Comparison of ENCODE assay signal across 15 cellular contexts in genomic region chr17:17223736-17224135, GRCh38. TPM values are rescaled to one million over a fixed set of nuclear protein-coding genes. Genes with fewer than 3 reads are reported as not detected.
DNase-seq lines count a peak whose midpoint lies in the region; TF ChIP-seq lines count a peak whose summit lies in the region.
"Had no signal": no experiment of that assay in that cellular context is flagged by ENCODE, and none has a peak within 500 bp of the region (broad histone marks: within the 10 kb centered on the region; RNA-seq: fewer than 3 reads in every experiment).

No MANE protein-coding gene starts in this region.

- H3F3A ChIP-seq in neural progenitor cell (ENCODE audit: low read depth), result no peaks in the 10 kb centered on the region

- no peak overlapping the region for H3K27ac Mint-ChIP-seq in neural progenitor cell
- H3K27ac Mint-ChIP-seq: CD8-positive, alpha-beta T cell had no signal

- TF ChIP-seq CTCF in WERI-Rb-1 (IDR thresholded peaks at IDR 0.05; ENCODE audit: low read depth, low read length) (no peak), neural progenitor cell (IDR thresholded peaks at IDR 0.05) (no peak)

- DNase-seq in WERI-Rb-1 (no peak), neural progenitor cell (ENCODE audit: low spot score) (no peak), retina (peak; percentile 19), middle frontal gyrus (ENCODE audit: extremely low spot score, low spot score) (no peak), NCI-H1694 treated with DMSO at 0.1 percent for 48 hours (lab: John Stamatoyannopoulos, UW) (no peak)
- DNase-seq in stimulated activated CD4-positive, alpha-beta T cell treated with anti-CD3 and anti-CD28 coated beads, Interleukin-4, amount 100 ng/mL, for 4 hours, result no peak
- DNase-seq: Caco-2; CD4-positive, CD25-positive, alpha-beta regulatory T cell; CD8-positive, alpha-beta T cell; DMS153; DND-41; GM23248; HCEC 1CT had no signal

- H3K4me1 Mint-ChIP-seq in neural progenitor cell, result no peaks in the 10 kb centered on the region
- H3K4me1 Mint-ChIP-seq: CD4-positive, CD25-positive, alpha-beta regulatory T cell had no signal

- H3K9me3 ChIP-seq in BLaER1 (no peaks in the 10 kb centered on the region), WERI-Rb-1 (ENCODE audit: severe bottlenecking) (no peaks in the 10 kb centered on the region), neural progenitor cell (ENCODE audit: low read depth) (no peaks in the 10 kb centered on the region)
- H3K9me3 ChIP-seq: Caco-2 had no signal

- H3K27me3 ChIP-seq in BLaER1 (no peaks in the 10 kb centered on the region), WERI-Rb-1 (ENCODE audit: insufficient read depth, low read depth, severe bottlenecking) (no peaks in the 10 kb centered on the region), neural progenitor cell (no peaks in the 10 kb centered on the region)

- H3K36me3 Mint-ChIP-seq in neural progenitor cell, result peaks cover 22% of the 10 kb centered on the region

- peaks cover 45% of the 10 kb centered on the region for H3K4me1 ChIP-seq in BLaER1
- peaks cover 10% of the 10 kb centered on the region for H3K4me1 ChIP-seq in neural progenitor cell
- H3K4me1 ChIP-seq: Caco-2 had no signal

- H4K20me1 ChIP-seq in BLaER1 (0 out of 2 replicates have a peak, but pooled peaks cover 14% of the 10 kb centered on the region), neural progenitor cell (ENCODE audit: low read depth) (peaks cover 10% of the 10 kb centered on the region)

- H3K9ac ChIP-seq in BLaER1 (peak overlapping the region; percentile 29; the same call in 1 of the 2 replicates), neural progenitor cell (no peak overlapping the region)
- H3K9ac ChIP-seq: GM23248 had no signal

- H3K9me3 Mint-ChIP-seq in neural progenitor cell, result no peaks in the 10 kb centered on the region
- H3K9me3 Mint-ChIP-seq: CD4-positive, CD25-positive, alpha-beta regulatory T cell; CD8-positive, alpha-beta T cell had no signal

- H3K79me2 ChIP-seq in neural progenitor cell (ENCODE audit: low read depth), result no peaks in the 10 kb centered on the region

- H3K4me3 Mint-ChIP-seq in neural progenitor cell, result no peak overlapping the region
- H3K4me3 Mint-ChIP-seq: CD4-positive, CD25-positive, alpha-beta regulatory T cell; CD8-positive, alpha-beta T cell had no signal

- H3K36me3 ChIP-seq in BLaER1 (peaks cover 97% of the 10 kb centered on the region), WERI-Rb-1 (peaks cover 84% of the 10 kb centered on the region), neural progenitor cell (no peaks in the 10 kb centered on the region)

- no peak overlapping the region for H3K4me3 ChIP-seq in BLaER1
- H3K4me3 ChIP-seq in WERI-Rb-1 (ENCODE audit: low read depth, low read length), result no peak overlapping the region
- no peak overlapping the region for H3K4me3 ChIP-seq in neural progenitor cell
- H3K4me3 ChIP-seq: GM23248 had no signal

- H3K4me2 ChIP-seq in BLaER1 (peak overlapping the region; percentile 61), neural progenitor cell (no peak overlapping the region)

- no peak overlapping the region for H2AFZ ChIP-seq in neural progenitor cell (replicated peaks)
- H2AFZ ChIP-seq: GM23248 had no signal

- peaks cover 4% of the 10 kb centered on the region for H3K27me3 Mint-ChIP-seq in neural progenitor cell (ENCODE audit: insufficient read depth, low read depth)
- H3K27me3 Mint-ChIP-seq: CD4-positive, CD25-positive, alpha-beta regulatory T cell had no signal

- peak overlapping the region; percentile 67 for H3K27ac ChIP-seq in BLaER1
- H3K27ac ChIP-seq in WERI-Rb-1, result peak overlapping the region; percentile 89
- peak overlapping the region; percentile 20 for H3K27ac ChIP-seq in neural progenitor cell
- H3K27ac ChIP-seq: C4-2B, GM23248 had no signal

RNA-seq across cellular contexts. Expression of gene FLCN, which starts 13.2 kb away (rescaled TPM):
- total RNA-seq in neural progenitor cell (ENCODE audit: low replicate concordance), result 16.3 and 30.1 TPM in 2 replicates

RNA-seq across cellular contexts. Expression of gene PLD6, which starts 17.6 kb away (rescaled TPM):
- 0.22 and 1.2 TPM in 2 replicates for total RNA-seq in neural progenitor cell (ENCODE audit: low replicate concordance)

RNA-seq across cellular contexts. Expression of gene COPS3, which starts 57.3 kb away (rescaled TPM):
- total RNA-seq in neural progenitor cell (ENCODE audit: low replicate concordance), result 99.8 and 113 TPM in 2 replicates

Comparison
In these comparisons a context has a peak if more than half of its experiments do, and no peak if none do; other contexts are left out.
1. H3K27ac ChIP-seq: peak in every context shown above with its lines; median percentile 89 in WERI-Rb-1; 67 in BLaER1; 20 in neural progenitor cell.